Comparison of ENCODE assay signal across 1 cellular context in the genomic region with DNA sequence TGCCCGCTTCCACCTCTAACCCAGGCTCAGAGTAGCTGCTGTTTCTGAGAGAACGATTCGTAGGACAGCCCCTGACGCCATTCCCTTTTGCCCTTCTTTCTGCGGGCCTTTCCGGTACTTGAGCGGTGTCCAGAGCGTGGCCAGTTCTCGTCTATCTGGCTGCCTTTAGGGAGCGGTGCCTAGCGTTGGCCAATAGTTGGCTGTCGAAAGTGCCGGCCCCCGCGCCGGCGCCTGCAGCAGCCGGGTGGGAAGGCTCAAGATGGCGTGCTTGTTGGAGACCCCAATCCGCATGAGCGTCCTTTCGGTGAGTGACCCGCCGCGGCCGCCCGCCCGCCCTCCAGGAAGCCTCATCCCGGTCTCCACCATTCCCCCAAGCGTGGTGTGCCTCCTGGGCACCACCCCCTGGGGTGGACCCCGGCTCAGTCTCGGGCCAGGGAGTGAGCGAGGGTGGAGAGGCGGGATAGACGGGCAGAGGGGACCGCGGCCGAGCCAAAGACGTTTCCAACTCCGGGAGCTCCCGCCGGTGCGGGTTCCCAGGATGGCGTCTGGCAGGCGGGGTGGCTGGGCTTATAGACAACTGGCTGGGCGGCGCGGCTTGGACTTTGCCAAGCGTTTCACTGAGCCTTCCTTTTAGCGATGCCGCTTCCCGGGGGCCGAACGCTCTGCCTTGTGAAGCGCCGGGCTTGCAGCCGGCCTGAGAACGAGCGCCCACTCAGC.
TF ChIP-seq lines count a peak whose summit lies in the region.

A gene with protein sequence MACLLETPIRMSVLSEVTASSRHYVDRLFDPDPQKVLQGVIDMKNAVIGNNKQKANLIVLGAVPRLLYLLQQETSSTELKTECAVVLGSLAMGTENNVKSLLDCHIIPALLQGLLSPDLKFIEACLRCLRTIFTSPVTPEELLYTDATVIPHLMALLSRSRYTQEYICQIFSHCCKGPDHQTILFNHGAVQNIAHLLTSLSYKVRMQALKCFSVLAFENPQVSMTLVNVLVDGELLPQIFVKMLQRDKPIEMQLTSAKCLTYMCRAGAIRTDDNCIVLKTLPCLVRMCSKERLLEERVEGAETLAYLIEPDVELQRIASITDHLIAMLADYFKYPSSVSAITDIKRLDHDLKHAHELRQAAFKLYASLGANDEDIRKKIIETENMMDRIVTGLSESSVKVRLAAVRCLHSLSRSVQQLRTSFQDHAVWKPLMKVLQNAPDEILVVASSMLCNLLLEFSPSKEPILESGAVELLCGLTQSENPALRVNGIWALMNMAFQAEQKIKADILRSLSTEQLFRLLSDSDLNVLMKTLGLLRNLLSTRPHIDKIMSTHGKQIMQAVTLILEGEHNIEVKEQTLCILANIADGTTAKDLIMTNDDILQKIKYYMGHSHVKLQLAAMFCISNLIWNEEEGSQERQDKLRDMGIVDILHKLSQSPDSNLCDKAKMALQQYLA (plus strand): TSS at position 6 of the 717 bp plus-strand sequence. CDS start 254 bp downstream, at position 260.

TF ChIP-seq in HepG2, 621 proteins besides CTCF, POLR2A, EP300 and RAD21 (continued from another document and continues in another):
- TF ChIP-seq HOXD1 (CRISPR knock-in tag; IDR thresholded peaks at IDR 0.05): 0 out of 2 replicates have a peak, but pooled peaks have one; percentile 8
- TF ChIP-seq, protein P1, sequence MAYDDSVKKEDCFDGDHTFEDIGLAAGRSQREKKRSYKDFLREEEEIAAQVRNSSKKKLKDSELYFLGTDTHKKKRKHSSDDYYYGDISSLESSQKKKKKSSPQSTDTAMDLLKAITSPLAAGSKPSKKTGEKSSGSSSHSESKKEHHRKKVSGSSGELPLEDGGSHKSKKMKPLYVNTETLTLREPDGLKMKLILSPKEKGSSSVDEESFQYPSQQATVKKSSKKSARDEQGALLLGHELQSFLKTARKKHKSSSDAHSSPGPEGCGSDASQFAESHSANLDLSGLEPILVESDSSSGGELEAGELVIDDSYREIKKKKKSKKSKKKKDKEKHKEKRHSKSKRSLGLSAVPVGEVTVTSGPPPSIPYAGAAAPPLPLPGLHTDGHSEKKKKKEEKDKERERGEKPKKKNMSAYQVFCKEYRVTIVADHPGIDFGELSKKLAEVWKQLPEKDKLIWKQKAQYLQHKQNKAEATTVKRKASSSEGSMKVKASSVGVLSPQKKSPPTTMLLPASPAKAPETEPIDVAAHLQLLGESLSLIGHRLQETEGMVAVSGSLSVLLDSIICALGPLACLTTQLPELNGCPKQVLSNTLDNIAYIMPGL (CRISPR knock-in tag; IDR thresholded peaks at IDR 0.05; ENCODE audit: borderline replicate concordance in 1 of 2, low read depth in 1 of 2): peak; percentile 89 to 96
- TF ChIP-seq ARNT2 (CRISPR knock-in tag; IDR thresholded peaks at IDR 0.05; ENCODE audit: low read depth): peak; percentile 67
- TF ChIP-seq TCF7 (IDR thresholded peaks at IDR 0.05; ENCODE audit: low read depth): no peak
- TF ChIP-seq, protein P2, sequence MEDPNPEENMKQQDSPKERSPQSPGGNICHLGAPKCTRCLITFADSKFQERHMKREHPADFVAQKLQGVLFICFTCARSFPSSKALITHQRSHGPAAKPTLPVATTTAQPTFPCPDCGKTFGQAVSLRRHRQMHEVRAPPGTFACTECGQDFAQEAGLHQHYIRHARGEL (CRISPR knock-in tag; IDR thresholded peaks at IDR 0.05): no peak
- no peak for TF ChIP-seq FOXJ3 (CRISPR knock-in tag; IDR thresholded peaks at IDR 0.05; ENCODE audit: borderline replicate concordance)
- TF ChIP-seq, protein P3, sequence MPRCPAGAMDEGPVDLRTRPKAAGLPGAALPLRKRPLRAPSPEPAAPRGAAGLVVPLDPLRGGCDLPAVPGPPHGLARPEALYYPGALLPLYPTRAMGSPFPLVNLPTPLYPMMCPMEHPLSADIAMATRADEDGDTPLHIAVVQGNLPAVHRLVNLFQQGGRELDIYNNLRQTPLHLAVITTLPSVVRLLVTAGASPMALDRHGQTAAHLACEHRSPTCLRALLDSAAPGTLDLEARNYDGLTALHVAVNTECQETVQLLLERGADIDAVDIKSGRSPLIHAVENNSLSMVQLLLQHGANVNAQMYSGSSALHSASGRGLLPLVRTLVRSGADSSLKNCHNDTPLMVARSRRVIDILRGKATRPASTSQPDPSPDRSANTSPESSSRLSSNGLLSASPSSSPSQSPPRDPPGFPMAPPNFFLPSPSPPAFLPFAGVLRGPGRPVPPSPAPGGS (CRISPR knock-in tag; IDR thresholded peaks at IDR 0.05): no peak; the same call in 1 of the 2 replicates
- TF ChIP-seq, protein P4, sequence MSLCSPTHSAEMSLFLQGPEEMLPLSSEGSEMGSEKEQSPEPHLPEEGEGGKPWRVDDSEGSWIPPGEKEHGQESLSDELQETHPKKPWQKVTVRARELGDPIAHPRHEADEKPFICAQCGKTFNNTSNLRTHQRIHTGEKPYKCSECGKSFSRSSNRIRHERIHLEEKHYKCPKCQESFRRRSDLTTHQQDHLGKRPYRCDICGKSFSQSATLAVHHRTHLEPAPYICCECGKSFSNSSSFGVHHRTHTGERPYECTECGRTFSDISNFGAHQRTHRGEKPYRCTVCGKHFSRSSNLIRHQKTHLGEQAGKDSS (CRISPR knock-in tag; IDR thresholded peaks at IDR 0.05; ENCODE audit: borderline replicate concordance, low read depth): no peak; the same call in none of the 2 replicates
- no peak for TF ChIP-seq ATF7 (IDR thresholded peaks at IDR 0.05)
- 0 out of 2 replicates have a peak, but pooled peaks have one; percentile 52 for TF ChIP-seq ATF7 (CRISPR knock-in tag; IDR thresholded peaks at IDR 0.05)
- TF ChIP-seq, protein P5, sequence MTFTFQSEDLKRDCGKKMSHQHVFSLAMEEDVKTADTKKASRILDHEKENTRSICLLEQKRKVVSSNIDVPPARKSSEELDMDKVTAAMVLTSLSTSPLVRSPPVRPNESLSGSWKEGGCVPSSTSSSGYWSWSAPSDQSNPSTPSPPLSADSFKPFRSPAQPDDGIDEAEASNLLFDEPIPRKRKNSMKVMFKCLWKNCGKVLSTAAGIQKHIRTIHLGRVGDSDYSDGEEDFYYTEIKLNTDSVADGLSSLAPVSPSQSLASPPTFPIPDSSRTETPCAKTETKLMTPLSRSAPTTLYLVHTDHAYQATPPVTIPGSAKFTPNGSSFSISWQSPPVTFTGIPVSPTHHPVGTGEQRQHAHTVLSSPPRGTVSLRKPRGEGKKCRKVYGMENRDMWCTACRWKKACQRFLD (CRISPR knock-in tag; IDR thresholded peaks at IDR 0.05; ENCODE audit: borderline replicate concordance): no peak; the same call in 1 of the 2 replicates
- no peak for TF ChIP-seq GTF2F1 (IDR thresholded peaks at IDR 0.05; ENCODE audit: low read length)
- TF ChIP-seq KAT2B (IDR thresholded peaks at IDR 0.05; ENCODE audit: borderline replicate concordance, low read depth, low read length): no peak
- no peak for TF ChIP-seq MBNL3 (CRISPR knock-in tag; conservative IDR thresholded peaks at IDR 0.05)
- no peak for TF ChIP-seq ZNF780A (CRISPR knock-in tag; IDR thresholded peaks at IDR 0.05)
- TF ChIP-seq ZNF773 (CRISPR knock-in tag; IDR thresholded peaks at IDR 0.05; ENCODE audit: borderline replicate concordance): 0 out of 2 replicates have a peak, but pooled peaks have one; percentile 48
- TF ChIP-seq, protein P6, sequence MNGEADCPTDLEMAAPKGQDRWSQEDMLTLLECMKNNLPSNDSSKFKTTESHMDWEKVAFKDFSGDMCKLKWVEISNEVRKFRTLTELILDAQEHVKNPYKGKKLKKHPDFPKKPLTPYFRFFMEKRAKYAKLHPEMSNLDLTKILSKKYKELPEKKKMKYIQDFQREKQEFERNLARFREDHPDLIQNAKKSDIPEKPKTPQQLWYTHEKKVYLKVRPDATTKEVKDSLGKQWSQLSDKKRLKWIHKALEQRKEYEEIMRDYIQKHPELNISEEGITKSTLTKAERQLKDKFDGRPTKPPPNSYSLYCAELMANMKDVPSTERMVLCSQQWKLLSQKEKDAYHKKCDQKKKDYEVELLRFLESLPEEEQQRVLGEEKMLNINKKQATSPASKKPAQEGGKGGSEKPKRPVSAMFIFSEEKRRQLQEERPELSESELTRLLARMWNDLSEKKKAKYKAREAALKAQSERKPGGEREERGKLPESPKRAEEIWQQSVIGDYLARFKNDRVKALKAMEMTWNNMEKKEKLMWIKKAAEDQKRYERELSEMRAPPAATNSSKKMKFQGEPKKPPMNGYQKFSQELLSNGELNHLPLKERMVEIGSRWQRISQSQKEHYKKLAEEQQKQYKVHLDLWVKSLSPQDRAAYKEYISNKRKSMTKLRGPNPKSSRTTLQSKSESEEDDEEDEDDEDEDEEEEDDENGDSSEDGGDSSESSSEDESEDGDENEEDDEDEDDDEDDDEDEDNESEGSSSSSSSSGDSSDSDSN (CRISPR knock-in tag; IDR thresholded peaks at IDR 0.05): peak; percentile 91
- TF ChIP-seq AGO2 (optimal IDR thresholded peaks at IDR 0.05; ENCODE audit: low read depth, low read length): peak; percentile 78
- TF ChIP-seq PITX1 (CRISPR knock-in tag; IDR thresholded peaks at IDR 0.05): peak; percentile 31; the same call in 1 of the 2 replicates
- TF ChIP-seq, protein P7, sequence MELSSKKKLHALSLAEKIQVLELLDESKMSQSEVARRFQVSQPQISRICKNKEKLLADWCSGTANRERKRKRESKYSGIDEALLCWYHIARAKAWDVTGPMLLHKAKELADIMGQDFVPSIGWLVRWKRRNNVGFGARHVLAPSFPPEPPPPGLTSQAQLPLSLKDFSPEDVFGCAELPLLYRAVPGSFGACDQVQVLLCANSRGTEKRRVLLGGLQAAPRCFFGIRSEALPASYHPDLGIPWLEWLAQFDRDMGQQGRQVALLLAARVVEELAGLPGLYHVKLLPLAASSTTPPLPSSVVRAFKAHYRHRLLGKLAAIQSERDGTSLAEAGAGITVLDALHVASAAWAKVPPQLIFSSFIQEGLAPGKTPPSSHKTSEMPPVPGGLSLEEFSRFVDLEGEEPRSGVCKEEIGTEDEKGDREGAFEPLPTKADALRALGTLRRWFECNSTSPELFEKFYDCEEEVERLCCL (CRISPR knock-in tag; IDR thresholded peaks at IDR 0.05; ENCODE audit: borderline replicate concordance): no peak
- no peak; the same call in 1 of the 2 replicates for TF ChIP-seq ZNF124 (CRISPR knock-in tag; IDR thresholded peaks at IDR 0.05)
- no peak for TF ChIP-seq ZNF672 (CRISPR knock-in tag; IDR thresholded peaks at IDR 0.05)
- TF ChIP-seq, protein P8, sequence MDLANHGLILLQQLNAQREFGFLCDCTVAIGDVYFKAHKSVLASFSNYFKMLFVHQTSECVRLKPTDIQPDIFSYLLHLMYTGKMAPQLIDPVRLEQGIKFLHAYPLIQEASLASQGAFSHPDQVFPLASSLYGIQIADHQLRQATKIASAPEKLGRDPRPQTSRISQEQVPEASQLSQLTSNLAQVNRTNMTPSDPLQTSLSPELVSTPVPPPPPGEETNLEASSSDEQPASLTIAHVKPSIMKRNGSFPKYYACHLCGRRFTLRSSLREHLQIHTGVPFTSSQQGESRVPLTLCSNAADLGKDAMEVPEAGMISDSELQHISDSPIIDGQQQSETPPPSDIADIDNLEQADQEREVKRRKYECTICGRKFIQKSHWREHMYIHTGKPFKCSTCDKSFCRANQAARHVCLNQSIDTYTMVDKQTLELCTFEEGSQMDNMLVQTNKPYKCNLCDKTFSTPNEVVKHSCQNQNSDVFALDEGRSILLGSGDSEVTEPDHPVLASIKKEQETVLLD (CRISPR knock-in tag; IDR thresholded peaks at IDR 0.05; ENCODE audit: low read depth): no peak
- TF ChIP-seq, protein P9, sequence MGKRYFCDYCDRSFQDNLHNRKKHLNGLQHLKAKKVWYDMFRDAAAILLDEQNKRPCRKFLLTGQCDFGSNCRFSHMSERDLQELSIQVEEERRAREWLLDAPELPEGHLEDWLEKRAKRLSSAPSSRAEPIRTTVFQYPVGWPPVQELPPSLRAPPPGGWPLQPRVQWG (CRISPR knock-in tag; IDR thresholded peaks at IDR 0.05; ENCODE audit: borderline replicate concordance, low read depth): no peak
- TF ChIP-seq RARA (CRISPR knock-in tag; IDR thresholded peaks at IDR 0.05): peak; percentile 5; the same call in 1 of the 2 replicates
- TF ChIP-seq REL (CRISPR knock-in tag; conservative IDR thresholded peaks at IDR 0.05): peak; percentile 82; the same call in 1 of the 2 replicates
- TF ChIP-seq, protein P10, sequence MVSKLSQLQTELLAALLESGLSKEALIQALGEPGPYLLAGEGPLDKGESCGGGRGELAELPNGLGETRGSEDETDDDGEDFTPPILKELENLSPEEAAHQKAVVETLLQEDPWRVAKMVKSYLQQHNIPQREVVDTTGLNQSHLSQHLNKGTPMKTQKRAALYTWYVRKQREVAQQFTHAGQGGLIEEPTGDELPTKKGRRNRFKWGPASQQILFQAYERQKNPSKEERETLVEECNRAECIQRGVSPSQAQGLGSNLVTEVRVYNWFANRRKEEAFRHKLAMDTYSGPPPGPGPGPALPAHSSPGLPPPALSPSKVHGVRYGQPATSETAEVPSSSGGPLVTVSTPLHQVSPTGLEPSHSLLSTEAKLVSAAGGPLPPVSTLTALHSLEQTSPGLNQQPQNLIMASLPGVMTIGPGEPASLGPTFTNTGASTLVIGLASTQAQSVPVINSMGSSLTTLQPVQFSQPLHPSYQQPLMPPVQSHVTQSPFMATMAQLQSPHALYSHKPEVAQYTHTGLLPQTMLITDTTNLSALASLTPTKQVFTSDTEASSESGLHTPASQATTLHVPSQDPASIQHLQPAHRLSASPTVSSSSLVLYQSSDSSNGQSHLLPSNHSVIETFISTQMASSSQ (IDR thresholded peaks at IDR 0.05; ENCODE audit: low read depth): no peak
- TF ChIP-seq, protein P10 (CRISPR knock-in tag; IDR thresholded peaks at IDR 0.05; ENCODE audit: borderline replicate concordance): no peak
- TF ChIP-seq SYNCRIP (IDR thresholded peaks at IDR 0.05; ENCODE audit: insufficient read depth, low read depth, low read length): no peak
- no peak for TF ChIP-seq CEBPB (IDR thresholded peaks at IDR 0.05; ENCODE audit: borderline replicate concordance, low read depth, low read length)
- TF ChIP-seq BHLHE40 (IDR thresholded peaks at IDR 0.05; ENCODE audit: low read length): no peak
- TF ChIP-seq ZNF577 (CRISPR knock-in tag; IDR thresholded peaks at IDR 0.05; ENCODE audit: borderline replicate concordance, low read depth): no peak
- TF ChIP-seq ZMAT3 (CRISPR knock-in tag; conservative IDR thresholded peaks at IDR 0.05): 0 out of 2 replicates have a peak, but pooled peaks have one; percentile 31
- 0 out of 2 replicates have a peak, but pooled peaks have one; percentile 22 for TF ChIP-seq ZNF614 (CRISPR knock-in tag; IDR thresholded peaks at IDR 0.05; ENCODE audit: borderline replicate concordance)
- TF ChIP-seq IKZF1 (IDR thresholded peaks at IDR 0.05): no peak
